ENCODE assay signal across 34 cellular contexts in the genomic region with DNA sequence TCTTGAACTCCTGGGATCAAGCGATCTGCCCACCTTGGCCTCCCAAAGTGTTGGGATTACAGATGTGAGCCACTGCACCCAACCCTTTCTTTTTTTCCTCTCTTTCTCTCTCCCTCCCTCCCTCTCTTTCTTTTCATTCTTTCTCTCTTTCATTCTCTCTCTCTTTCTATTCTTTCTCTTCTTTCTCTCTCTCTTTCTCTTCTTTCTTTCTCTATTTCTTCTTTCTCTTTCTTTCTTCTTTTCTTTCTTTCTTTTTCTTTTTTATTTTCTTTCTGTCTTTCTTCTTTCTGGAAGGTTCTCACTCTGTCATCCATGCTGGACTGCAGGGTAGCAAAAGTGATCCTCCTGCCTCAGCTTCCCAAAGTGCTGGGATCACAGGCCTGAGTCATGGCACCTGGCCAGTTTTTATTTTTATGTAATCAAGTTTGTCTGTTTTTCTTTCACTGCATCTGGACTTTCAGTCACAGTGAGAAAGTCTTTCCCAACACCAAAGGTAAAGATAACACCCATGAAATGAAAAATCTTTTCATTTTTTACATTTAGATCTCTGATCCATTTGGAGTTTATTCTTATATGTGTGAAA. TPM values are rescaled to one million over a fixed set of nuclear protein-coding genes. Genes with fewer than 3 reads are reported as not detected.
"Had no signal": no experiment of that assay in that cellular context is flagged by ENCODE, and none has a peak within 500 bp of the region (broad histone marks: within the 10 kb centered on the region; RNA-seq: fewer than 3 reads in every experiment).

No MANE protein-coding gene starts in this region.

- H3K36me3 Mint-ChIP-seq: activated CD8-positive, alpha-beta memory T cell treated with anti-CD3 and anti-CD28 coated beads, Interleukin-2, amount 10 ng/mL, durations not matched to agents 7 days and 5 days; activated naive CD8-positive, alpha-beta T cell; WTC11 had no signal

- H3K36me3 ChIP-seq: brain microvascular endothelial cell had no signal

- H3K4me3 ChIP-seq: coronary artery, dorsolateral prefrontal cortex had no signal

- FAIRE-seq: astrocyte, bronchial epithelial cell, frontal cortex, TTC549 had no signal

- DNase-seq: activated CD4-positive, alpha-beta memory T cell treated with anti-CD3 and anti-CD28 coated beads, Interleukin-2, amount 10 ng/mL, durations not matched to agents 7 days and 5 days; activated CD4-positive, alpha-beta T cell treated with anti-CD3 and anti-CD28 coated beads for 1 hour; activated CD4-positive, alpha-beta T cell treated with anti-CD3 and anti-CD28 coated beads for 4 hours; activated CD4-positive, alpha-beta T cell treated with anti-CD3 and anti-CD28 coated beads, Interleukin-2, amount 10 ng/mL, durations not matched to agents 7 days and 5 days; activated CD4-positive, alpha-beta T cell treated with anti-CD3 and anti-CD28 coated beads, Interleukin-2, amount 50 U/mL, for 4 hours; activated CD8-positive, alpha-beta memory T cell treated with anti-CD3 and anti-CD28 coated beads, Interleukin-2, amount 10 ng/mL, durations not matched to agents 7 days and 5 days; activated CD8-positive, alpha-beta memory T cell treated with anti-CD3 and anti-CD28 coated beads, Interleukin-2, amount 50 U/mL, for 4 hours; activated effector memory CD4-positive, alpha-beta T cell treated with Interleukin-2 at 50 U/mL for 16 hours; activated gamma-delta T cell treated with Interleukin-2 at 50 U/mL for 16 hours; activated naive CD4-positive, alpha-beta T cell treated with anti-CD3 and anti-CD28 coated beads, Interleukin-2, amount 50 U/mL, for 16 hours; activated naive CD4-positive, alpha-beta T cell treated with Interleukin-2 at 50 U/mL for 16 hours; activated T-cell treated with anti-CD3 and anti-CD28 coated beads, Interleukin-2, amount 50 U/mL, for 1 hour; amniotic stem cell; anterior cingulate cortex; brain microvascular endothelial cell; dorsolateral prefrontal cortex; effector memory CD4-positive, alpha-beta T cell; endodermal cell; foreskin fibroblast; head of caudate nucleus; T-helper 2 cell had no signal

- H3K27ac ChIP-seq: brain microvascular endothelial cell, coronary artery, dorsolateral prefrontal cortex, VCaP had no signal

- H3K4me3 Mint-ChIP-seq: activated CD4-positive, alpha-beta memory T cell treated with anti-CD3 and anti-CD28 coated beads, Interleukin-2, amount 10 ng/mL, durations not matched to agents 7 days and 5 days; activated CD4-positive, alpha-beta T cell treated with anti-CD3 and anti-CD28 coated beads, Interleukin-2, amount 10 ng/mL, durations not matched to agents 7 days and 5 days; activated CD8-positive, alpha-beta memory T cell treated with anti-CD3 and anti-CD28 coated beads, Interleukin-2, amount 10 ng/mL, durations not matched to agents 7 days and 5 days; activated naive CD8-positive, alpha-beta T cell; activated T-helper 17 cell treated with anti-CD3 and anti-CD28 coated beads, Interleukin-2, amount 50 U/mL, for 72 hours; central memory CD8-positive, alpha-beta T cell; dendritic cell treated with granulocyte-macrophage colony-stimulating factor and Interleukin-4, amounts not matched to agents 40 ng/mL and 50 ng/mL, for 4 days; endodermal cell; WTC11 had no signal

- H3K27me3 Mint-ChIP-seq: activated T-helper 17 cell treated with anti-CD3 and anti-CD28 coated beads, Interleukin-2, amount 50 U/mL, for 72 hours had no signal

- H3K27me3 ChIP-seq: brain microvascular endothelial cell, dorsolateral prefrontal cortex had no signal

- H3K9me3 Mint-ChIP-seq: activated CD4-positive, alpha-beta memory T cell treated with anti-CD3 and anti-CD28 coated beads, Interleukin-2, amount 10 ng/mL, durations not matched to agents 7 days and 5 days; activated CD4-positive, alpha-beta T cell treated with anti-CD3 and anti-CD28 coated beads, Interleukin-2, amount 10 ng/mL, durations not matched to agents 7 days and 5 days; activated T-helper 17 cell treated with anti-CD3 and anti-CD28 coated beads, Interleukin-2, amount 50 U/mL, for 72 hours; central memory CD8-positive, alpha-beta T cell; dendritic cell treated with granulocyte-macrophage colony-stimulating factor and Interleukin-4, amounts not matched to agents 40 ng/mL and 50 ng/mL, for 4 days; endodermal cell; WTC11 had no signal

- H3K27ac Mint-ChIP-seq: activated CD4-positive, alpha-beta memory T cell treated with anti-CD3 and anti-CD28 coated beads, Interleukin-2, amount 10 ng/mL, durations not matched to agents 7 days and 5 days; activated CD4-positive, alpha-beta T cell treated with anti-CD3 and anti-CD28 coated beads, Interleukin-2, amount 10 ng/mL, durations not matched to agents 7 days and 5 days; activated CD8-positive, alpha-beta memory T cell treated with anti-CD3 and anti-CD28 coated beads, Interleukin-2, amount 10 ng/mL, durations not matched to agents 7 days and 5 days; activated naive CD8-positive, alpha-beta T cell; activated T-helper 17 cell treated with anti-CD3 and anti-CD28 coated beads, Interleukin-2, amount 50 U/mL, for 72 hours; dendritic cell treated with granulocyte-macrophage colony-stimulating factor and Interleukin-4, amounts not matched to agents 40 ng/mL and 50 ng/mL, for 4 days; endodermal cell; WTC11 had no signal

- H3K4me1 Mint-ChIP-seq: activated CD4-positive, alpha-beta memory T cell treated with anti-CD3 and anti-CD28 coated beads, Interleukin-2, amount 10 ng/mL, durations not matched to agents 7 days and 5 days; activated CD4-positive, alpha-beta T cell treated with anti-CD3 and anti-CD28 coated beads, Interleukin-2, amount 10 ng/mL, durations not matched to agents 7 days and 5 days; activated CD8-positive, alpha-beta memory T cell treated with anti-CD3 and anti-CD28 coated beads, Interleukin-2, amount 10 ng/mL, durations not matched to agents 7 days and 5 days; activated T-helper 17 cell treated with anti-CD3 and anti-CD28 coated beads, Interleukin-2, amount 50 U/mL, for 72 hours; central memory CD8-positive, alpha-beta T cell; endodermal cell had no signal

- ATAC-seq: activated CD8-positive, alpha-beta memory T cell treated with anti-CD3 and anti-CD28 coated beads, Interleukin-2, amount 10 ng/mL, durations not matched to agents 7 days and 5 days; activated T-helper 17 cell treated with anti-CD3 and anti-CD28 coated beads, Interleukin-2, amount 50 U/mL, for 72 hours; esophagus mucosa; WTC11 had no signal

RNA-seq across cellular contexts. Expression of a gene that starts 59.7 kb away (rescaled TPM):
- total RNA-seq: cardiac septum had no signal
